In the genomic region with DNA sequence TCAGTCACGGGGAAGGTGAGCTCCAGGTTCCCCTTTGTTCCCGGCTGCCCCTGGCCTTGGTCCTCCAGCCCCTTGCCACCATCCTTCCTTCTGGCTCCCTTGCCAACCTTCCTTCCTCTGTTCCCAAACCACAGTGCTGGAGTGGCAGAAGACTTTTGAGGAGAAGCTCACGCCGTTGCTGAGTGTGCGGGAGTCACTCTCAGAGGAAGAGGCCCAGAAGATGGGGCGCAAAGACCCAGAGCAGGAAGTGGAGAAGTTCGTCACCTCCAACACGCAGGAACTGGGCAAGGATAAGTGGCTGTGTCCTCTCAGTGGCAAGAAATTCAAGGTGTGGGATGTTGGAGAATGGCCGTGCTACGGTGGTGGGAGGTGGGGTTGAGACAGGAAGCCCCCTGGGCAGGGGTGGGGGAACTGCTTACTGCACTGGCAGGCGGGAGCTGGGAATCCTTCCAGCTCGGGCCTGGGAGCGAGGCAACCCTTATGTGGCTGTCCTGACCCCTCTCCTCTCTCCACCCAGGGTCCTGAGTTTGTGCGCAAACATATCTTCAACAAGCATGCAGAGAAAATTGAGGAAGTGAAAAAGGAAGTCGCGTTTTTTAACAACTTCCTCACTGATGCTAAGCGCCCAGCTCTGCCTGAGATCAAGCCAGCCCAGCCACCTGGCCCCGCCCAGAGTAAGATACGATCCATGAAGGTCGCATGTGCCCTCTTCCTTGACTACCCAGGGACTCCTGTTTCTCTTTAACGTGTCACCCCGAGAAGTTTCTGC, we compare ENCODE assay signal across 8 cellular contexts. TPM values are rescaled to one million over a fixed set of nuclear protein-coding genes. Genes with fewer than 3 reads are reported as not detected.
DNase-seq lines count a peak whose midpoint lies in the region; ATAC-seq and TF ChIP-seq lines count a peak whose summit lies in the region.

No MANE protein-coding gene starts in this region.

- peak overlapping the region; percentile 91 for H3K27ac Mint-ChIP-seq in T-helper 17 cell

- peaks cover 14% of the 10 kb centered on the region for H3K27me3 Mint-ChIP-seq in T-helper 17 cell

- peak overlapping the region; percentile 70 for H3K27ac ChIP-seq in effector memory CD4-positive, alpha-beta T cell (ENCODE audit: insufficient read depth, low read length, poor library complexity, severe bottlenecking)

- H3K36me3 Mint-ChIP-seq in T-helper 17 cell (ENCODE audit: low read depth), result peaks cover 24% of the 10 kb centered on the region

- peak; percentile 52 for TF ChIP-seq POLR2A in GM19099 (IDR thresholded peaks at IDR 0.05; ENCODE audit: extremely low read depth, insufficient read length, low read depth)

- no peaks in the 10 kb centered on the region for H3K9me3 ChIP-seq in T-helper 17 cell (ENCODE audit: control insufficient read depth, low read length, poor library complexity, severe bottlenecking)
- no peaks in the 10 kb centered on the region for H3K9me3 ChIP-seq in effector memory CD4-positive, alpha-beta T cell (ENCODE audit: control insufficient read depth, low read length)

- peaks cover 48% of the 10 kb centered on the region for H3K4me1 Mint-ChIP-seq in T-helper 17 cell

- peak overlapping the region; percentile 90 for H3K4me3 Mint-ChIP-seq in T-helper 17 cell

- H3K4me1 ChIP-seq in effector memory CD4-positive, alpha-beta T cell (ENCODE audit: control insufficient read depth, insufficient read depth, low read length, poor library complexity, severe bottlenecking), result peaks cover 36% of the 10 kb centered on the region

- H3K36me3 ChIP-seq in effector memory CD4-positive, alpha-beta T cell (ENCODE audit: control insufficient read depth, insufficient read depth, low read length), result peaks cover 50% of the 10 kb centered on the region

- DNase-seq in T-helper 17 cell, result peak in 1 of 3 donors; percentile 46
- DNase-seq in effector memory CD4-positive, alpha-beta T cell, result peak; percentile 36 to 54 (median 53)
- DNase-seq in stimulated activated naive CD4-positive, alpha-beta T cell (lab: John Stamatoyannopoulos, UW), result peak; percentile 33 to 56 (median 51)
- no peak for DNase-seq in NCI-H1092 treated with DMSO at 0.1 percent for 48 hours (lab: John Stamatoyannopoulos, UW)
- DNase-seq in COLO829 (ENCODE audit: low spot score), result no peak
- DNase-seq in NCI-H1694 treated with DMSO at 0.1 percent for 48 hours (lab: John Stamatoyannopoulos, UW), result no peak

- H3K27me3 ChIP-seq in effector memory CD4-positive, alpha-beta T cell (replicated peaks; ENCODE audit: control insufficient read depth, insufficient read depth, low read length, poor library complexity, severe bottlenecking), result peaks cover 11% of the 10 kb centered on the region

- no peak overlapping the region for H3K4me3 ChIP-seq in effector memory CD4-positive, alpha-beta T cell (ENCODE audit: insufficient read depth, low read depth, low read length, poor library complexity, severe bottlenecking)

- ATAC-seq in HG03175 (IDR thresholded peaks at IDR 0.05; ENCODE audit: unreplicated experiment), result peak; percentile 52
- peak; percentile 50 for ATAC-seq in T-helper 17 cell

RNA-seq across cellular contexts. Expression of gene UFSP1, which starts 2.1 kb away (rescaled TPM):
- 1 to 10 TPM; 1.6 to 2.2 TPM for total RNA-seq in T-helper 17 cell

RNA-seq across cellular contexts. Expression of gene ACHE, which starts 8.3 kb away (rescaled TPM):
- under 1 TPM; 0.21 to 0.25 TPM for total RNA-seq in T-helper 17 cell

RNA-seq across cellular contexts. Expression of gene SRRT, which starts 12.5 kb away (rescaled TPM):
- total RNA-seq in T-helper 17 cell, result 100 to 1,000 TPM; 246 to 255 TPM

RNA-seq across cellular contexts. Expression of gene TRIP6, which starts 20.2 kb away (rescaled TPM):
- total RNA-seq in T-helper 17 cell, result 1 to 10 TPM; 8.5 to 9.8 TPM

RNA-seq across cellular contexts. Expression of gene SLC12A9, which starts 34.9 kb away (rescaled TPM):
- 10 to 100 TPM; 43.9 to 50.9 TPM for total RNA-seq in T-helper 17 cell

Comparison
In these comparisons a context has a peak if more than half of its experiments do, and no peak if none do; other contexts are left out.
1. DNase-seq: peak in effector memory CD4-positive, alpha-beta T cell (3 of 3) and stimulated activated naive CD4-positive, alpha-beta T cell (6 of 6); none in NCI-H1092 treated with DMSO at 0.1 percent for 48 hours (single experiment), COLO829 (single experiment) and NCI-H1694 treated with DMSO at 0.1 percent for 48 hours (single experiment).